32 cellular contexts compared by ENCODE assay signal in the genomic region with DNA sequence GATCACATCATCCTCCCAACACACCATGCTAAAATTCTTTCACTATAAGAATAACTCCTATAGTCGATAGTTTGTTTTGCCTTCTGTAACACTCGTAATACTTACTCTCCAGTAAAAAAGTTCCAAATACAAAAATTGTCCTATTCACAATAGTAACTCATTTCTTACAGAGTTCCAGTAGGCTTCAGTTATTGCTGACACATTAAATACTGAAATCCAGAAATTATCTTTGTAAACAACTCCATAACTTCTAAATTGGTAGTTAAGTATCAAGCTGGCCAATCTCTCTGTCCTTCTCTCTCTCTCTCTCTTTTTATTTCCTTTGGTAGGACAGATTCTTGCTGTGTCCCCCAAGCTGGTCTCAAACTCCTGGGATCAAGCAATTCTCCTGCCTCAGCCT. TPM values are rescaled to one million over a fixed set of nuclear protein-coding genes. Genes with fewer than 3 reads are reported as not detected.
"Had no signal": no experiment of that assay in that cellular context is flagged by ENCODE, and none has a peak within 500 bp of the region (broad histone marks: within the 10 kb centered on the region; RNA-seq: fewer than 3 reads in every experiment).

No MANE protein-coding gene starts in this region.

- H3K9me3 ChIP-seq: colonic mucosa, esophagus squamous epithelium, gastrocnemius medialis, heart right ventricle, left lung, lower lobe of right lung, mucosa of descending colon had no signal

- H3K4me1 ChIP-seq: colonic mucosa, esophagus squamous epithelium, heart right ventricle, left lung, lower lobe of right lung had no signal

- H3K4me3 ChIP-seq: colonic mucosa, esophagus squamous epithelium, gastrocnemius medialis, heart right ventricle, left lung, lower lobe of right lung, mucosa of descending colon had no signal

- H3K36me3 ChIP-seq: colonic mucosa, esophagus squamous epithelium, gastrocnemius medialis, heart right ventricle, left lung, lower lobe of right lung had no signal

- H3K27ac ChIP-seq: colonic mucosa, epithelial cell of prostate, esophagus squamous epithelium, gastrocnemius medialis, heart right ventricle, left lung, lower lobe of right lung had no signal

- FAIRE-seq: endometrium, islet of Langerhans, keratinocyte had no signal

- ATAC-seq: effector memory CD8-positive, alpha-beta T cell; esophagus mucosa; gastrocnemius medialis; heart right ventricle; left cardiac atrium; left lung; left ventricle myocardium superior; lower lobe of right lung; mucosa of descending colon had no signal

- H3K27me3 ChIP-seq: colonic mucosa, gastrocnemius medialis had no signal

- DNase-seq: colonic mucosa; cortex of kidney; effector CD8-positive, alpha-beta T cell; effector memory CD8-positive, alpha-beta T cell; endodermal cell; erythroblast; esophagus squamous epithelium; foreskin fibroblast; foreskin melanocyte; gastrocnemius medialis; glutamatergic neuron; head of caudate nucleus; heart right ventricle; hippocampal formation; left cardiac atrium; left lung; left ventricle myocardium superior; lower lobe of right lung; mesenchymal stem cell; mucosa of descending colon; naive B cell had no signal

RNA-seq across cellular contexts. Expression of a gene that starts 49.6 kb away (rescaled TPM):
- total RNA-seq: dermis microvascular lymphatic vessel endothelial cell, esophagus mucosa, glomerular endothelial cell, kidney epithelial cell, left lung, lower lobe of right lung, lung microvascular endothelial cell, mesenteric fat pad, mesothelial cell of epicardium had no signal
- polyA plus RNA-seq: keratinocyte had no signal
